In genomic region chr4:3859571-3859970, GRCh38 we compare ENCODE assay signal across 17 cellular contexts.
DNase-seq lines count a peak whose midpoint lies in the region; ATAC-seq and TF ChIP-seq lines count a peak whose summit lies in the region.
"Had no signal": no experiment of that assay in that cellular context is flagged by ENCODE, and none has a peak within 500 bp of the region (broad histone marks: within the 10 kb centered on the region; RNA-seq: fewer than 3 reads in every experiment).

No MANE protein-coding gene starts in this region.

- H3K27ac ChIP-seq in lower lobe of right lung (no peak overlapping the region), OCI-LY7 (ENCODE audit: low read depth, low read length, poor library complexity, severe bottlenecking) (no peak overlapping the region)
- H3K27ac ChIP-seq: 22Rv1; A549; BLaER1 treated with 17β-estradiol and CSF1 and Interleukin-3, amounts not matched to agents 10 nM and 100 nM; C4-2B had no signal

- no peaks in the 10 kb centered on the region for H4K20me1 ChIP-seq in OCI-LY7 (ENCODE audit: insufficient read depth, low read length)

- peaks cover 64% of the 10 kb centered on the region for H3K27me3 ChIP-seq in lower lobe of right lung (ENCODE audit: low read depth)
- H3K27me3 ChIP-seq: BLaER1 treated with 17β-estradiol and CSF1 and Interleukin-3, amounts not matched to agents 10 nM and 100 nM had no signal

- H3K36me3 Mint-ChIP-seq in chondrocyte (ENCODE audit: low read depth), result no peaks in the 10 kb centered on the region
- H3K36me3 Mint-ChIP-seq: CD8-positive, alpha-beta T cell had no signal

- H3K4me1 ChIP-seq in lower lobe of right lung (no peaks in the 10 kb centered on the region), OCI-LY7 (ENCODE audit: insufficient read depth, low read length, poor library complexity, severe bottlenecking) (no peaks in the 10 kb centered on the region)
- H3K4me1 ChIP-seq: A549, Caco-2 had no signal

- POLR2A ChIA-PET in OCI-LY7 (lab: Charles Lee), result no interaction called here

- H3K9me3 ChIP-seq in lower lobe of right lung (no peaks in the 10 kb centered on the region), OCI-LY7 (ENCODE audit: low read length) (no peaks in the 10 kb centered on the region)
- H3K9me3 ChIP-seq: A549; BLaER1 treated with 17β-estradiol and CSF1 and Interleukin-3, amounts not matched to agents 10 nM and 100 nM; Caco-2 had no signal

- no peaks in the 10 kb centered on the region for H3K4me1 Mint-ChIP-seq in chondrocyte (ENCODE audit: low read depth)
- H3K4me1 Mint-ChIP-seq: B cell had no signal

- H3K4me3 ChIP-seq in lower lobe of right lung (no peak overlapping the region), OCI-LY7 (ENCODE audit: low read depth, low read length, poor library complexity, severe bottlenecking) (no peak overlapping the region)
- H3K4me3 ChIP-seq: A549; BLaER1 treated with 17β-estradiol and CSF1 and Interleukin-3, amounts not matched to agents 10 nM and 100 nM had no signal

- H3K36me3 ChIP-seq in lower lobe of right lung (no peaks in the 10 kb centered on the region), OCI-LY7 (ENCODE audit: insufficient read depth, low read length) (no peaks in the 10 kb centered on the region)
- H3K36me3 ChIP-seq: BLaER1 treated with 17β-estradiol and CSF1 and Interleukin-3, amounts not matched to agents 10 nM and 100 nM had no signal

- H3K27ac Mint-ChIP-seq in chondrocyte (ENCODE audit: unreplicated experiment), result no peak overlapping the region
- H3K27ac Mint-ChIP-seq: B cell; CD4-positive, alpha-beta T cell; CD8-positive, alpha-beta T cell had no signal

- TF ChIP-seq CTCF in chondrocyte (IDR thresholded peaks at IDR 0.05) (no peak), lower lobe of right lung (IDR thresholded peaks at IDR 0.05) (no peak), OCI-LY7 (conservative IDR thresholded peaks at IDR 0.05; ENCODE audit: low read length) (no peak)

- no peaks in the 10 kb centered on the region for H3K79me2 ChIP-seq in OCI-LY7 (ENCODE audit: insufficient read depth, low read depth, low read length)

- H3K9me3 Mint-ChIP-seq in chondrocyte (ENCODE audit: low read depth), result no peaks in the 10 kb centered on the region
- H3K9me3 Mint-ChIP-seq: CD4-positive, alpha-beta T cell; CD8-positive, alpha-beta T cell had no signal

- no TSS peak for BruUV-seq in OCI-LY7 (replicated peaks; lab: Mats Ljungman, UMichigan)

- peaks cover 53% of the 10 kb centered on the region for H3K27me3 Mint-ChIP-seq in chondrocyte (ENCODE audit: low read depth)

- intact Hi-C loops in Right ventricle myocardium superior (cut with DNase I) (no loop called here), left ventricle myocardium superior (cut with micrococcal nuclease) (no loop called here), lower lobe of right lung (cut with DNase I) (no loop called here), OCI-LY7 (cut with micrococcal nuclease; ENCODE audit: unreplicated experiment) (no loop called here)

- no peak overlapping the region for H3K4me3 Mint-ChIP-seq in chondrocyte (ENCODE audit: unreplicated experiment)
- H3K4me3 Mint-ChIP-seq: B cell; CD4-positive, alpha-beta T cell; CD8-positive, alpha-beta T cell had no signal

- DNase-seq in Right ventricle myocardium superior, result peak; percentile 39
- no peak for DNase-seq in left ventricle myocardium superior
- DNase-seq in chondrocyte (ENCODE audit: low spot score), result peak; percentile 69
- peak; percentile 37 for DNase-seq in lower lobe of right lung
- DNase-seq in OCI-LY7 (ENCODE audit: low spot score), result no peak
- DNase-seq: AML-193; Caco-2; Calu3; CD4-positive, alpha-beta T cell; GF-D8 had no signal

- no peak overlapping the region for H3K4me2 ChIP-seq in OCI-LY7 (ENCODE audit: low read length)
- H3K4me2 ChIP-seq: A549; BLaER1 treated with 17β-estradiol and CSF1 and Interleukin-3, amounts not matched to agents 10 nM and 100 nM had no signal

- ATAC-seq in Right ventricle myocardium superior (ENCODE audit: poor library complexity) (no peak), left ventricle myocardium superior (no peak), lower lobe of right lung (no peak), GM19395 (IDR thresholded peaks at IDR 0.05; ENCODE audit: unreplicated experiment) (no peak)
- ATAC-seq: A549; CD8-positive, alpha-beta T cell had no signal

- CTCF ChIA-PET in OCI-LY7 (lab: Charles Lee; ENCODE audit: unreplicated experiment), result no interaction called here

- no peaks in the 10 kb centered on the region for H3K9me2 ChIP-seq in OCI-LY7 (ENCODE audit: insufficient read depth, low read length)

- no peak overlapping the region for H2AFZ ChIP-seq in OCI-LY7 (ENCODE audit: low read length)

Comparison
In these comparisons a context has a peak if more than half of its experiments do, and no peak if none do; other contexts are left out.
1. DNase-seq: peak in Right ventricle myocardium superior (single experiment), chondrocyte (single experiment) and lower lobe of right lung (single experiment); none in left ventricle myocardium superior (single experiment) and OCI-LY7 (single experiment).